10 cellular contexts compared by ENCODE assay signal in the genomic region with DNA sequence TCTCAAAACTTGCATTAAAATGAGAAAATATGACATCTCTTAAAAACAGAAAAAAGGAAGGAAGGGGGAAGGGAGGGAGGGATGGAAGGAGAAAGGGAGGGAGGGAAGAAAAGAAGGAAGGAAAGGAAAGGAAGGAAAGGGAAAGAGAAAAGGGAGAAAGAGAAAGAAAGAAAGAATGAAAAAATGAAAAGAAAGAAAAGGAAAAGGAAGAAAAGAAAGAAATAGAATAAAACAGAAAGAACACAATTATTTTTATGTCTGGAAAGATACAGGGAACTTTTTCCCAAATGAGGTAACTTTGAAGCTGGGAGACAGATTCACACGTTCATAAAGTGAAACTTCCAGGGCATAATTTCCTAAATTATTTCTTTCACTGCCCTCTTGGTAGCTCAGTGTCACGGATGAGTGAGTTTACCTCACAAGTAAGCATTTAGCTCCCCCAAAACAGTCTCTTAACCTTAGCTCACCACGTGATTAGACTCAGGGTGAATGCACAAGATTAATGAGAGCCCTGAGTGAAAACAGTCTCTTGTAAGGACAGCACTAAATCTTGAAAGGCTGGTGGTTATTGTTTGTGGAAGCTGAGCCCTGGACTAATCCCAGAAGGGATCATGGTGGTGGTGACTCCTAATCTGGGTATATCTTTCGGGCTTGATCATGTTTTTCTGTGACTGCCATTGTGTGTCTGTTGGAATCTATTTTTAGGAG.
A peak's percentile ranks its signal among the peaks of the same experiment; 100 is the strongest.
DNase-seq lines count a peak whose midpoint lies in the region; ATAC-seq and FAIRE-seq lines count a peak whose summit lies in the region.
"Had no signal": no experiment of that assay in that cellular context is flagged by ENCODE, and none has a peak within 500 bp of the region (broad histone marks: within the 10 kb centered on the region; RNA-seq: fewer than 3 reads in every experiment).

No MANE protein-coding gene starts in this region.

- H2AK5ac ChIP-seq in mesenchymal stem cell (ENCODE audit: low read length, severe bottlenecking): no peak overlapping the region

- H3K79me1 ChIP-seq in mesenchymal stem cell (replicated peaks; ENCODE audit: low read length, poor library complexity, severe bottlenecking): no peaks in the 10 kb centered on the region

- peak overlapping the region in 1 of 2 experiments; percentile 30 for H3K4me3 ChIP-seq in mesenchymal stem cell (ENCODE audit: insufficient read depth in 1 of 2, low read depth in 1 of 2, low read length in 2 of 2)

- no peak overlapping the region for H3K23ac ChIP-seq in mesenchymal stem cell (ENCODE audit: low read length in 2 of 2)

- H2BK15ac ChIP-seq in mesenchymal stem cell (ENCODE audit: low read depth, poor library complexity, severe bottlenecking): no peak overlapping the region

- H3K27ac ChIP-seq in mesenchymal stem cell (ENCODE audit: low read length, poor library complexity, severe bottlenecking): peak overlapping the region; percentile 78

- H2BK120ac ChIP-seq in mesenchymal stem cell (ENCODE audit: low read depth, low read length): no peak overlapping the region

- H2BK12ac ChIP-seq in mesenchymal stem cell (ENCODE audit: low read length in 2 of 2): no peak overlapping the region

- DNase-seq in DMS79 (lab: John Stamatoyannopoulos, UW) (peak; percentile 31), RCC 7860 (ENCODE audit: low spot score) (no peak), mesenchymal stem cell (peak; percentile 72), AG08396 (ENCODE audit: low spot score) (no peak), RPMI8226 (no peak), NCI-H1930 (lab: John Stamatoyannopoulos, UW) (no peak), COLO668 (lab: John Stamatoyannopoulos, UW; ENCODE audit: unreplicated experiment) (no peak)
- DNase-seq: central memory CD4-positive, alpha-beta T cell; DND-41 had no signal

- H3K27me3 ChIP-seq in mesenchymal stem cell (ENCODE audit: control insufficient read depth in 1 of 2, insufficient read depth in 1 of 2, low read length in 2 of 2): no peaks in the 10 kb centered on the region

- peak; percentile 50 for ATAC-seq in GM21576 (IDR thresholded peaks at IDR 0.05; ENCODE audit: unreplicated experiment)

- WGBS in mesenchymal stem cell: 6% methylated on average over 4 of the region's 4 CpGs

- no peaks in the 10 kb centered on the region for H3K36me3 ChIP-seq in mesenchymal stem cell (ENCODE audit: control insufficient read depth in 1 of 2, insufficient read depth in 2 of 2, low read depth in 1 of 2, low read length in 2 of 2)

- H3K4ac ChIP-seq in mesenchymal stem cell (ENCODE audit: low read depth in 1 of 2, low read length in 2 of 2): peak overlapping the region in 1 of 2 experiments; percentile 26

- H2BK5ac ChIP-seq in mesenchymal stem cell (ENCODE audit: low read depth, low read length, poor library complexity, severe bottlenecking): peak overlapping the region; percentile 5

- H4K8ac ChIP-seq in mesenchymal stem cell (ENCODE audit: low read length): no peak overlapping the region

- peaks cover 2% of the 10 kb centered on the region for H3K4me1 ChIP-seq in mesenchymal stem cell (ENCODE audit: control insufficient read depth, insufficient read depth, low read depth, low read length)

- no peak overlapping the region for H4K91ac ChIP-seq in mesenchymal stem cell (ENCODE audit: low read length)

- H3K9me3 ChIP-seq in mesenchymal stem cell (ENCODE audit: control insufficient read depth, low read length): no peaks in the 10 kb centered on the region

- H3K14ac ChIP-seq in mesenchymal stem cell (ENCODE audit: low read length in 2 of 2): no peak overlapping the region

- peak; percentile 66 for FAIRE-seq in RCC 7860 (lab: Jason Lieb, UNC)

- H3K4me2 ChIP-seq in mesenchymal stem cell (ENCODE audit: low read length, poor library complexity, severe bottlenecking): no peak overlapping the region

- H3K9ac ChIP-seq in mesenchymal stem cell (ENCODE audit: low read length): peak overlapping the region; percentile 46

- H2AFZ ChIP-seq in mesenchymal stem cell (ENCODE audit: low read depth, low read length): no peak overlapping the region

- no peak overlapping the region for H3K18ac ChIP-seq in mesenchymal stem cell (ENCODE audit: low read depth in 1 of 2, low read length in 2 of 2)

Comparison
In these comparisons a context has a peak if more than half of its experiments do, and no peak if none do; other contexts are left out.
1. DNase-seq: peak in DMS79 (single experiment) and mesenchymal stem cell (single experiment); none in RCC 7860 (single experiment), AG08396 (single experiment), RPMI8226 (single experiment), NCI-H1930 (0 of 2) and COLO668 (single experiment).